Comparison of ENCODE assay signal across 22 cellular contexts in genomic region chr1:13797397-13797796, GRCh38.
A peak's percentile ranks its signal among the peaks of the same experiment; 100 is the strongest.
DNase-seq lines count a peak whose midpoint lies in the region; ATAC-seq and TF ChIP-seq lines count a peak whose summit lies in the region.
"Had no signal": no experiment of that assay in that cellular context is flagged by ENCODE, and none has a peak within 500 bp of the region (broad histone marks: within the 10 kb centered on the region; RNA-seq: fewer than 3 reads in every experiment).

No MANE protein-coding gene starts in this region.

- CTCF ChIA-PET in WTC11 (lab: Charles Lee) = interaction anchor here (1.0 to 1.9 kb wide), 3 partner anchors 10 to 48 kb away, joined by 3 to 11 read pairs (median 5); no protein-coding TSS in a partner anchor

- POLR2A ChIA-PET in WTC11 (lab: Charles Lee) = interaction anchor here (0.7 to 0.8 kb wide), 2 partner anchors 48 to 364 kb away, joined by 3 read pairs; no protein-coding TSS in a partner anchor

- H3K9me3 Mint-ChIP-seq in natural killer cell = no peaks in the 10 kb centered on the region
- H3K9me3 Mint-ChIP-seq in natural killer cell treated with Interleukin-12 subunit alpha and Interleukin-12 subunit beta and Interleukin-15 and Interleukin-18, amount 100 ng/mL, for 72 hours = no peaks in the 10 kb centered on the region
- H3K9me3 Mint-ChIP-seq in WTC11 = peaks cover 4% of the 10 kb centered on the region; the same call in 1 of the 2 replicates
- H3K9me3 Mint-ChIP-seq in stimulated activated naive CD8-positive, alpha-beta T cell treated with anti-CD3 and anti-CD28 coated beads, Interleukin-15, amount 100 ng/mL, for 72 hours = no peaks in the 10 kb centered on the region
- H3K9me3 Mint-ChIP-seq: activated naive CD8-positive, alpha-beta T cell treated with anti-CD3 and anti-CD28 coated beads, Interleukin-2, amount 10 ng/mL, durations not matched to agents 7 days and 5 days; brain; naive B cell; T-helper 1 cell treated with Interleukin-12 subunit alpha and Interleukin-12 subunit beta and Interleukin-4 antibody, amounts not matched to agents 30 μg/mL and 1 μg/mL, for 36 hours had no signal

- H3K36me3 Mint-ChIP-seq in natural killer cell = no peaks in the 10 kb centered on the region
- no peaks in the 10 kb centered on the region for H3K36me3 Mint-ChIP-seq in natural killer cell treated with Interleukin-12 subunit alpha and Interleukin-12 subunit beta and Interleukin-15 and Interleukin-18, amount 100 ng/mL, for 72 hours
- H3K36me3 Mint-ChIP-seq in WTC11 = no peaks in the 10 kb centered on the region; the same call in 1 of the 2 replicates

- H3K27ac Mint-ChIP-seq in natural killer cell = peak overlapping the region; percentile 58 to 76
- H3K27ac Mint-ChIP-seq in natural killer cell treated with Interleukin-12 subunit alpha and Interleukin-12 subunit beta and Interleukin-15 and Interleukin-18, amount 100 ng/mL, for 72 hours = peak overlapping the region in 1 of 2 donors; percentile 46
- no peak overlapping the region for H3K27ac Mint-ChIP-seq in WTC11
- H3K27ac Mint-ChIP-seq in stimulated activated naive CD8-positive, alpha-beta T cell treated with anti-CD3 and anti-CD28 coated beads, Interleukin-15, amount 100 ng/mL, for 72 hours = peak overlapping the region in 1 of 2 donors; percentile 27
- H3K27ac Mint-ChIP-seq: activated naive CD8-positive, alpha-beta T cell treated with anti-CD3 and anti-CD28 coated beads, Interleukin-2, amount 10 ng/mL, durations not matched to agents 7 days and 5 days; T-helper 1 cell treated with Interleukin-12 subunit alpha and Interleukin-12 subunit beta and Interleukin-4 antibody, amounts not matched to agents 30 μg/mL and 1 μg/mL, for 36 hours had no signal

- peak; percentile 36 to 72 (median 57) for ATAC-seq in natural killer cell
- ATAC-seq in natural killer cell treated with Interleukin-12 subunit alpha and Interleukin-12 subunit beta and Interleukin-15 and Interleukin-18, amount 100 ng/mL, for 72 hours = no peak
- no peak; the same call in 1 of the 2 replicates for ATAC-seq in WTC11
- ATAC-seq in stimulated activated naive CD8-positive, alpha-beta T cell treated with anti-CD3 and anti-CD28 coated beads, Interleukin-15, amount 100 ng/mL, for 72 hours = peak; percentile 41
- ATAC-seq in GM19351 (IDR thresholded peaks at IDR 0.05; ENCODE audit: unreplicated experiment) = no peak
- ATAC-seq: Panc1 had no signal

- H3K27me3 Mint-ChIP-seq in natural killer cell (ENCODE audit: low read depth in 2 of 2) = no peaks in the 10 kb centered on the region
- H3K27me3 Mint-ChIP-seq in natural killer cell treated with Interleukin-12 subunit alpha and Interleukin-12 subunit beta and Interleukin-15 and Interleukin-18, amount 100 ng/mL, for 72 hours = no peaks in the 10 kb centered on the region
- H3K27me3 Mint-ChIP-seq in WTC11 (ENCODE audit: low read depth) = peaks cover 71% of the 10 kb centered on the region
- H3K27me3 Mint-ChIP-seq in stimulated activated naive CD8-positive, alpha-beta T cell treated with anti-CD3 and anti-CD28 coated beads, Interleukin-15, amount 100 ng/mL, for 72 hours = no peaks in the 10 kb centered on the region
- H3K27me3 Mint-ChIP-seq: activated naive CD8-positive, alpha-beta T cell treated with anti-CD3 and anti-CD28 coated beads, Interleukin-2, amount 10 ng/mL, durations not matched to agents 7 days and 5 days; naive B cell had no signal

- peaks cover 60 to 64% of the 10 kb centered on the region in 2 donors for H3K4me1 Mint-ChIP-seq in natural killer cell
- peaks cover 56 to 66% of the 10 kb centered on the region in 2 donors for H3K4me1 Mint-ChIP-seq in natural killer cell treated with Interleukin-12 subunit alpha and Interleukin-12 subunit beta and Interleukin-15 and Interleukin-18, amount 100 ng/mL, for 72 hours (ENCODE audit: low read depth in 2 of 2)
- peaks cover 54% of the 10 kb centered on the region for H3K4me1 Mint-ChIP-seq in WTC11
- H3K4me1 Mint-ChIP-seq in stimulated activated naive CD8-positive, alpha-beta T cell treated with anti-CD3 and anti-CD28 coated beads, Interleukin-15, amount 100 ng/mL, for 72 hours = peaks cover 65% of the 10 kb centered on the region

- no peak for DNase-seq in natural killer cell
- DNase-seq in natural killer cell treated with Interleukin-12 subunit alpha and Interleukin-12 subunit beta and Interleukin-15 and Interleukin-18, amount 100 ng/mL, for 72 hours (ENCODE audit: low spot score) = no peak
- DNase-seq in NCI-H2029 treated with DMSO at 0.1 percent for 48 hours (lab: John Stamatoyannopoulos, UW) = peak; percentile 43
- no peak for DNase-seq in WTC11 (ENCODE audit: low spot score)
- DNase-seq in stimulated activated naive CD8-positive, alpha-beta T cell treated with anti-CD3 and anti-CD28 coated beads, Interleukin-15, amount 100 ng/mL, for 72 hours = no peak
- no peak for DNase-seq in posterior cingulate gyrus
- no peak for DNase-seq in medulla oblongata (ENCODE audit: extremely low spot score)
- DNase-seq: activated CD4-positive, alpha-beta T cell treated with anti-CD3 and anti-CD28 coated beads, Interleukin-2, amount 50 U/mL, for 4 hours; activated naive CD8-positive, alpha-beta T cell treated with anti-CD3 and anti-CD28 coated beads, Interleukin-2, amount 10 ng/mL, durations not matched to agents 7 days and 5 days; colonic mucosa; EL; KBM-7; naive B cell; NCI-H1092; NCI-H526 treated with DMSO at 0.1 percent for 48 hours; SJCRH30; stimulated activated CD4-positive, alpha-beta T cell treated with anti-CD3 and anti-CD28 coated beads, Interleukin-1b, Interleukin-23, amount 100 ng/mL, for 48 hours; stimulated activated naive CD4-positive, alpha-beta T cell treated with Interleukin-2 at 50 U/mL for 16 hours had no signal

- TF ChIP-seq CTCF in natural killer cell (IDR thresholded peaks at IDR 0.05) (no peak), WTC11 (IDR thresholded peaks at IDR 0.05) (no peak)

- H3K4me3 Mint-ChIP-seq in natural killer cell = peak overlapping the region; percentile 4
- H3K4me3 Mint-ChIP-seq in natural killer cell treated with Interleukin-12 subunit alpha and Interleukin-12 subunit beta and Interleukin-15 and Interleukin-18, amount 100 ng/mL, for 72 hours = no peak overlapping the region
- peak overlapping the region; percentile 14; the same call in 1 of the 2 replicates for H3K4me3 Mint-ChIP-seq in WTC11
- H3K4me3 Mint-ChIP-seq in stimulated activated naive CD8-positive, alpha-beta T cell treated with anti-CD3 and anti-CD28 coated beads, Interleukin-15, amount 100 ng/mL, for 72 hours = no peak overlapping the region
- H3K4me3 Mint-ChIP-seq: activated naive CD8-positive, alpha-beta T cell treated with anti-CD3 and anti-CD28 coated beads, Interleukin-2, amount 10 ng/mL, durations not matched to agents 7 days and 5 days; brain; T-helper 1 cell treated with Interleukin-12 subunit alpha and Interleukin-12 subunit beta and Interleukin-4 antibody, amounts not matched to agents 30 μg/mL and 1 μg/mL, for 36 hours had no signal

- intact Hi-C loops in natural killer cell (cut with micrococcal nuclease) (no loop called here), posterior cingulate gyrus (cut with DNase I) (no loop called here)

TF ChIP-seq in WTC11, 78 proteins besides CTCF, POLR2A, EP300 and RAD21 (continues in another document):
- TF ChIP-seq ZNF416 (CRISPR knock-in tag; IDR thresholded peaks at IDR 0.05) (no peak), ZSCAN18 (CRISPR knock-in tag; IDR thresholded peaks at IDR 0.05) (no peak), ZNF532 (CRISPR knock-in tag; IDR thresholded peaks at IDR 0.05; ENCODE audit: borderline replicate concordance) (no peak)

Comparison
In these comparisons a context has a peak if more than half of its experiments do, and no peak if none do; other contexts are left out.
1. ATAC-seq: peak in natural killer cell (3 of 3) and stimulated activated naive CD8-positive, alpha-beta T cell treated with anti-CD3 and anti-CD28 coated beads, Interleukin-15, amount 100 ng/mL, for 72 hours (single experiment); none in natural killer cell treated with Interleukin-12 subunit alpha and Interleukin-12 subunit beta and Interleukin-15 and Interleukin-18, amount 100 ng/mL, for 72 hours (0 of 2), WTC11 (single experiment) and GM19351 (single experiment).
2. H3K4me3 Mint-ChIP-seq: peak in natural killer cell (single experiment) and WTC11 (single experiment); none in natural killer cell treated with Interleukin-12 subunit alpha and Interleukin-12 subunit beta and Interleukin-15 and Interleukin-18, amount 100 ng/mL, for 72 hours (single experiment) and stimulated activated naive CD8-positive, alpha-beta T cell treated with anti-CD3 and anti-CD28 coated beads, Interleukin-15, amount 100 ng/mL, for 72 hours (0 of 2).